In genomic region chr15:73010154-73011152, GRCh38 we compare ENCODE assay signal across 2 cellular contexts.
A peak's percentile ranks its signal among the peaks of the same experiment; 100 is the strongest.
TF ChIP-seq lines count a peak whose summit lies in the region.

No MANE protein-coding gene starts in this region.

TF ChIP-seq in A549, 52 proteins besides CTCF, POLR2A, EP300 and RAD21:
- no peak for TF ChIP-seq FOSL2 (IDR thresholded peaks at IDR 0.05)
- TF ChIP-seq FOSL2 (CRISPR knock-in tag; IDR thresholded peaks at IDR 0.05), result peak; percentile 21; the same call in 1 of the 2 replicates
- TF ChIP-seq MAFK (IDR thresholded peaks at IDR 0.05; ENCODE audit: partially characterized antibody), result no peak
- 0 out of 2 replicates have a peak, but pooled peaks have one; percentile 17 for TF ChIP-seq MAX (IDR thresholded peaks at IDR 0.05)
TF ChIP-seq in A549: peak in this region for 2.

TF ChIP-seq in IMR-90, 13 proteins besides CTCF, POLR2A, EP300 and RAD21:
- TF ChIP-seq BHLHE40 (IDR thresholded peaks at IDR 0.05; ENCODE audit: low read depth, low read length), result no peak
- no peak for TF ChIP-seq USF2 (IDR thresholded peaks at IDR 0.05; ENCODE audit: low read depth, low read length)
- TF ChIP-seq RFX5 (IDR thresholded peaks at IDR 0.05; ENCODE audit: low read depth, low read length), result no peak
- no peak for TF ChIP-seq CEBPB (IDR thresholded peaks at IDR 0.05; ENCODE audit: low read depth, low read length)
- no peak for TF ChIP-seq CHD1 (IDR thresholded peaks at IDR 0.05; ENCODE audit: low read depth, low read length)
- no peak for TF ChIP-seq ELK1 (IDR thresholded peaks at IDR 0.05; ENCODE audit: borderline replicate concordance, low read depth, low read length)
- no peak for TF ChIP-seq RCOR1 (IDR thresholded peaks at IDR 0.05; ENCODE audit: insufficient replicate concordance, low read length)
- no peak for TF ChIP-seq MAFK (IDR thresholded peaks at IDR 0.05; ENCODE audit: low read depth, low read length)
- no peak for TF ChIP-seq SMC3 (IDR thresholded peaks at IDR 0.05; ENCODE audit: low read depth, low read length)
- TF ChIP-seq MXI1 (IDR thresholded peaks at IDR 0.05; ENCODE audit: borderline replicate concordance, low read depth, low read length), result no peak
- no peak for TF ChIP-seq FOS (IDR thresholded peaks at IDR 0.05; ENCODE audit: low read depth, low read length)
- TF ChIP-seq MAZ (IDR thresholded peaks at IDR 0.05; ENCODE audit: borderline replicate concordance, low read depth, low read length), result no peak
- TF ChIP-seq NFE2L2 (IDR thresholded peaks at IDR 0.05; ENCODE audit: low read depth, low read length), result no peak
